Comparison of ENCODE assay signal across 20 cellular contexts in the genomic region with DNA sequence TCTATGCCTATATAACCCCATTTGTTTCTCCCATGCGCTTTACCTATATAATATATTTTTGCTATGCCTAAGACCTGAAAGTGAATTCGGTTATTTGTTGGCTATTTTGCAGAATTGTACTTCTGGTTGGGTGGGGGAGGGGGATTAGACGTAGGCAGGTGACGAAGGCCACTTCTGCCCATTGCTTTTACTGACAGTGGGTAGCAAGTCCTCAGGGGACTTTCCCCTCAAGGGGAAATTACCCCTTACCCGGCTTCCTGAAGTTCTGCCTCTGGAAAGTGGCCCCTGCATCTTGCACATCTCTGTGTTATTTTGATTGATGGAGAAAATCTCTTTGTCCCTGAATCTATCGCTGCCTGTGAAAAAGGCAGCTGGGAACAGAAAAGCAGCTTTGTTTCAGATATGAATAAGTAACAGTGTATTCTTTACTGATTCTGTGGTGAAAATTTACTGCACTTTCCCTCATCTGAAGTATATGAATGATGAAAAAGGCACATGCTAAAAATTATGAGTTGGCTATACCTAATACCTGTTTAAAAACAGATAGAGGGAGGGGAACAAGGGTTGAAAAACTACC.
DNase-seq lines count a peak whose midpoint lies in the region; TF ChIP-seq lines count a peak whose summit lies in the region.
"Had no signal": no experiment of that assay in that cellular context is flagged by ENCODE, and none has a peak within 500 bp of the region (broad histone marks: within the 10 kb centered on the region; RNA-seq: fewer than 3 reads in every experiment).

No MANE protein-coding gene starts in this region.

- no peak overlapping the region for H3K9ac ChIP-seq in BLaER1 treated with 17β-estradiol and CSF1 and Interleukin-3, amounts not matched to agents 10 nM and 100 nM
- H3K9ac ChIP-seq in endodermal cell (ENCODE audit: extremely low read depth, low read length, poor library complexity, severe bottlenecking) = no peak overlapping the region
- H3K9ac ChIP-seq in GM23248 = no peak overlapping the region

- H3K4me2 ChIP-seq in BLaER1 treated with 17β-estradiol and CSF1 and Interleukin-3, amounts not matched to agents 10 nM and 100 nM = peak overlapping the region in 7 of 11 experiments; percentile 13 to 50 (median 43); a peak in 11 of 22 replicates
- H3K4me2 ChIP-seq in GM23248 (ENCODE audit: unreplicated experiment) = no peak overlapping the region
- H3K4me2 ChIP-seq: PC-9 had no signal

- H3K27me3 Mint-ChIP-seq in endodermal cell (ENCODE audit: insufficient read depth) = no peaks in the 10 kb centered on the region

- TF ChIP-seq CTCF in endodermal cell (conservative IDR thresholded peaks at IDR 0.05) = no peak

- DNase-seq in SK-MEL-5 (ENCODE audit: low read depth, low spot score) (peak; percentile 65), endodermal cell (no peak), pons (ENCODE audit: low spot score) (peak; percentile 54), NCI-H2196 treated with DMSO at 0.1 percent for 48 hours (lab: John Stamatoyannopoulos, UW; ENCODE audit: unreplicated experiment) (no peak), GM23248 (no peak), occipital lobe (lab: John Stamatoyannopoulos, UW) (no peak), SJCRH30 (no peak)
- DNase-seq: DMS153, GDM1, GOT3, Kasumi-1, MG63, NCI-H1048, NCI-H1436, NCI-H1930, NCI-H526, PC-9, SIG-M5 had no signal

- H3K27ac ChIP-seq in BLaER1 treated with 17β-estradiol and CSF1 and Interleukin-3, amounts not matched to agents 10 nM and 100 nM = no peak overlapping the region
- H3K27ac ChIP-seq in endodermal cell (ENCODE audit: low read depth, low read length) (peak overlapping the region; percentile 63), GM23248 (no peak overlapping the region), SJCRH30 (no peak overlapping the region)
- H3K27ac ChIP-seq: PC-9, RWPE1 had no signal

- H2AFZ ChIP-seq in GM23248 = no peak overlapping the region
- H2AFZ ChIP-seq: PC-9 had no signal

- H3K79me2 ChIP-seq in GM23248 (ENCODE audit: insufficient read depth) = peaks cover 81% of the 10 kb centered on the region

- in situ Hi-C loops in SK-MEL-5 (cut with HindIII; ENCODE audit: low pct_unique_long_range_greater_than_20kb, low sequenced_read_pairs) = no loop called here
- in situ Hi-C loops in GM23248 (cut with MboI) = no loop called here

- 60 to 85% methylated on average over 1 to 6 of the region's 6 CpGs for WGBS in endodermal cell (ENCODE audit: insufficient coverage in 1 of 2, insufficient read length in 1 of 2), 2 experiments
- 90 to 95% methylated on average over 6 of the region's 6 CpGs for WGBS in GM23248 (ENCODE audit: low coverage in 1 of 2, low lambda C conversion rate in 2 of 2, missing lambda C conversion rate in 2 of 2), 2 experiments

- H3K9me3 Mint-ChIP-seq in endodermal cell = no peaks in the 10 kb centered on the region

- peaks cover 34% of the 10 kb centered on the region for H3F3A ChIP-seq in GM23248 (ENCODE audit: insufficient read depth)

- H3K4me3 Mint-ChIP-seq in endodermal cell = no peak overlapping the region

- H3K36me3 Mint-ChIP-seq in endodermal cell (ENCODE audit: low read depth) = peaks cover 3% of the 10 kb centered on the region

- peaks cover 30 to 95% (median 68%) of the 10 kb centered on the region in 11 experiments for H4K20me1 ChIP-seq in BLaER1 treated with 17β-estradiol and CSF1 and Interleukin-3, amounts not matched to agents 10 nM and 100 nM
- no peaks in the 10 kb centered on the region; the same call in 1 of the 2 replicates for H4K20me1 ChIP-seq in GM23248 (ENCODE audit: insufficient read depth)

- peaks cover 24 to 43% (median 35%) of the 10 kb centered on the region in 11 experiments; a peak in 21 of 22 replicates for H3K36me3 ChIP-seq in BLaER1 treated with 17β-estradiol and CSF1 and Interleukin-3, amounts not matched to agents 10 nM and 100 nM
- peaks cover 8% of the 10 kb centered on the region for H3K36me3 ChIP-seq in endodermal cell (ENCODE audit: control insufficient read depth, insufficient read depth, low read length)
- H3K36me3 ChIP-seq in GM23248 (ENCODE audit: low read depth) = peaks cover 13% of the 10 kb centered on the region; the same call in 1 of the 2 replicates
- no peaks in the 10 kb centered on the region for H3K36me3 ChIP-seq in SJCRH30
- H3K36me3 ChIP-seq: MG63 had no signal

- peaks cover 0 to 17% (median 11%) of the 10 kb centered on the region in 10 experiments; a peak in 16 of 20 replicates for H3K4me1 ChIP-seq in BLaER1 treated with 17β-estradiol and CSF1 and Interleukin-3, amounts not matched to agents 10 nM and 100 nM
- H3K4me1 ChIP-seq in endodermal cell (ENCODE audit: control insufficient read depth, insufficient read depth, low read length) = peaks cover 10% of the 10 kb centered on the region
- peaks cover 31% of the 10 kb centered on the region for H3K4me1 ChIP-seq in GM23248 (ENCODE audit: insufficient read depth)
- no peaks in the 10 kb centered on the region; the same call in 1 of the 2 replicates for H3K4me1 ChIP-seq in SJCRH30

- peaks cover 12% of the 10 kb centered on the region for H3K4me1 Mint-ChIP-seq in endodermal cell

- H3K27ac Mint-ChIP-seq in endodermal cell = no peak overlapping the region

- H3K9me2 ChIP-seq in GM23248 (ENCODE audit: insufficient read depth) = no peaks in the 10 kb centered on the region

- H3K4me3 ChIP-seq in BLaER1 treated with 17β-estradiol and CSF1 and Interleukin-3, amounts not matched to agents 10 nM and 100 nM = no peak overlapping the region
- H3K4me3 ChIP-seq in endodermal cell (ENCODE audit: low read length) = no peak overlapping the region
- H3K4me3 ChIP-seq in GM23248 = no peak overlapping the region
- no peak overlapping the region for H3K4me3 ChIP-seq in SJCRH30
- H3K4me3 ChIP-seq: MG63, PC-9 had no signal

- H3K27me3 ChIP-seq in BLaER1 treated with 17β-estradiol and CSF1 and Interleukin-3, amounts not matched to agents 10 nM and 100 nM = no peaks in the 10 kb centered on the region
- no peaks in the 10 kb centered on the region for H3K27me3 ChIP-seq in endodermal cell (ENCODE audit: control insufficient read depth, insufficient read depth, low read length, poor library complexity, severe bottlenecking)
- H3K27me3 ChIP-seq in GM23248 (replicated peaks; ENCODE audit: insufficient read depth) = no peaks in the 10 kb centered on the region
- H3K27me3 ChIP-seq in SJCRH30 = no peaks in the 10 kb centered on the region
- H3K27me3 ChIP-seq: MG63 had no signal

- no peaks in the 10 kb centered on the region for H3K9me3 ChIP-seq in BLaER1 treated with 17β-estradiol and CSF1 and Interleukin-3, amounts not matched to agents 10 nM and 100 nM (replicated peaks in 1 of 11)
- H3K9me3 ChIP-seq in endodermal cell (ENCODE audit: control insufficient read depth, low read length) (no peaks in the 10 kb centered on the region), GM23248 (ENCODE audit: low read depth) (no peaks in the 10 kb centered on the region), SJCRH30 (replicated peaks) (no peaks in the 10 kb centered on the region)
- H3K9me3 ChIP-seq: MG63 had no signal

Comparison
In these comparisons a context has a peak if more than half of its experiments do, and no peak if none do; other contexts are left out.
1. DNase-seq: peak in SK-MEL-5 (single experiment) and pons (single experiment); none in endodermal cell (single experiment), NCI-H2196 treated with DMSO at 0.1 percent for 48 hours (single experiment), GM23248 (single experiment), occipital lobe (single experiment) and SJCRH30 (0 of 2).